ENCODE assay signal across 8 cellular contexts in the genomic region with DNA sequence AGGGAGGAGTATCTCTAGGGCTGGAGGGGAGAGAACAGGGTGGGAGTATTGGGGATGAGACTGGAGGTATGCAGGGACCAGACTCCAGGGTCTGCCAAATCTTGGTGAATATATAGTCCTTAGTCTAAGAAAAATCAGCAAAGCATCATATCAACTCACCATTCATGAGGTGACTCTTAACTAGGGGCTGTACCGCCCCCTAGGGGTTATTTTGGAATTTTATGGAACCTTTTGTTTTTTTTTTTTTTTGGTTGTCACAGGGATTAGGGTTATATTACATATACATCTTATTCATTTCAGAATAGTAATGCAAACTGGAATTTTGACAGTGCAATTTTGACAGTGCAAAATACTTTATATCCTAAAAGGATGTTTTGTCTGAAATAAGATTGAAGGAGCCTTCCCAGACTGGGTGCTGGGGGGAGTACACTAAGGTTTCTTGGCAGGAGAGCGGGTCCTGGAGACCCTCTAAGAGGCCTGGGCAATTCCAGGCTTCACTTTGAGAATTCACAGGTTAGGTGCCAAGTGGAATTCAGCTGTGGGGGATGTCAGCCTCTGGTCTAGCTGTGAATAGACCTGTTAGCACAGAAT. TPM values are rescaled to one million over a fixed set of nuclear protein-coding genes. Genes with fewer than 3 reads are reported as not detected.
A peak's percentile ranks its signal among the peaks of the same experiment; 100 is the strongest.
DNase-seq lines count a peak whose midpoint lies in the region; ATAC-seq and TF ChIP-seq lines count a peak whose summit lies in the region.

No MANE protein-coding gene starts in this region.

- H3K27ac ChIP-seq in foreskin keratinocyte (no peak overlapping the region), spleen (peak overlapping the region; percentile 23 to 97 (median 88))

- H3K27ac Mint-ChIP-seq in activated naive CD4-positive, alpha-beta T cell treated with anti-CD3 and anti-CD28 coated beads, Interleukin-2, amount 50 U/mL, for 24 hours: peak overlapping the region; percentile 88
- peak overlapping the region; percentile 70 for H3K27ac Mint-ChIP-seq in activated CD4-positive, alpha-beta memory T cell treated with anti-CD3 and anti-CD28 coated beads for 36 hours

- peaks cover 79% of the 10 kb centered on the region for H3K4me1 Mint-ChIP-seq in activated naive CD4-positive, alpha-beta T cell treated with anti-CD3 and anti-CD28 coated beads, Interleukin-2, amount 50 U/mL, for 24 hours
- peaks cover 65% of the 10 kb centered on the region for H3K4me1 Mint-ChIP-seq in activated CD4-positive, alpha-beta memory T cell treated with anti-CD3 and anti-CD28 coated beads for 36 hours (ENCODE audit: low read depth)

- TF ChIP-seq POLR2A in spleen (IDR thresholded peaks at IDR 0.05): no peak

- peak overlapping the region; percentile 11 for H3K4me3 Mint-ChIP-seq in activated naive CD4-positive, alpha-beta T cell treated with anti-CD3 and anti-CD28 coated beads, Interleukin-2, amount 50 U/mL, for 24 hours
- no peak overlapping the region for H3K4me3 Mint-ChIP-seq in activated CD4-positive, alpha-beta memory T cell treated with anti-CD3 and anti-CD28 coated beads for 36 hours

- peak overlapping the region in 1 of 8 donors; percentile 24 for H3K4me3 ChIP-seq in spleen

- no peak for ATAC-seq in foreskin keratinocyte
- ATAC-seq in HG03039 (IDR thresholded peaks at IDR 0.05; ENCODE audit: unreplicated experiment): no peak
- no peak for ATAC-seq in HG02885 (IDR thresholded peaks at IDR 0.05; ENCODE audit: poor library complexity, unreplicated experiment)

- H3K36me3 ChIP-seq in spleen: no peaks in the 10 kb centered on the region

- H3K27me3 Mint-ChIP-seq in activated naive CD4-positive, alpha-beta T cell treated with anti-CD3 and anti-CD28 coated beads, Interleukin-2, amount 50 U/mL, for 24 hours: no peaks in the 10 kb centered on the region
- H3K27me3 Mint-ChIP-seq in activated CD4-positive, alpha-beta memory T cell treated with anti-CD3 and anti-CD28 coated beads for 36 hours: no peaks in the 10 kb centered on the region

- CTCF ChIA-PET in activated CD4-positive, alpha-beta memory T cell treated with anti-CD3 and anti-CD28 coated beads for 36 hours (lab: Charles Lee): interaction anchor here (0.6 to 8.7 kb wide), 9 partner anchors 12 to 266 kb away, joined by 3 to 101 read pairs (median 3); no protein-coding TSS in a partner anchor

- peaks cover 4% of the 10 kb centered on the region for H3K4me1 ChIP-seq in foreskin keratinocyte
- peaks cover 33 to 100% (median 89%) of the 10 kb centered on the region in 6 donors for H3K4me1 ChIP-seq in spleen

- H3K27me3 ChIP-seq in foreskin keratinocyte (no peaks in the 10 kb centered on the region), spleen (replicated peaks in 1 of 7) (no peaks in the 10 kb centered on the region)

- no peaks in the 10 kb centered on the region for H3K9me3 Mint-ChIP-seq in activated naive CD4-positive, alpha-beta T cell treated with anti-CD3 and anti-CD28 coated beads, Interleukin-2, amount 50 U/mL, for 24 hours
- no peaks in the 10 kb centered on the region for H3K9me3 Mint-ChIP-seq in activated CD4-positive, alpha-beta memory T cell treated with anti-CD3 and anti-CD28 coated beads for 36 hours

- 23 to 61% (median 56%) methylated on average over 2 of the region's 2 CpGs for WGBS in spleen, 5 donors

- no peak for DNase-seq in activated naive CD4-positive, alpha-beta T cell (lab: John Stamatoyannopoulos, UW)
- DNase-seq in Kasumi-1 (lab: John Stamatoyannopoulos, UW) (peak; percentile 64 to 80), foreskin keratinocyte (no peak), spleen (no peak)
- DNase-seq in activated CD4-positive, alpha-beta memory T cell treated with anti-CD3 and anti-CD28 coated beads for 36 hours: no peak

- POLR2A ChIA-PET in activated CD4-positive, alpha-beta memory T cell treated with anti-CD3 and anti-CD28 coated beads for 36 hours (lab: Charles Lee): no interaction called here

- H3K36me3 Mint-ChIP-seq in activated naive CD4-positive, alpha-beta T cell treated with anti-CD3 and anti-CD28 coated beads, Interleukin-2, amount 50 U/mL, for 24 hours: peaks cover 6% of the 10 kb centered on the region
- peaks cover 8% of the 10 kb centered on the region for H3K36me3 Mint-ChIP-seq in activated CD4-positive, alpha-beta memory T cell treated with anti-CD3 and anti-CD28 coated beads for 36 hours

- TF ChIP-seq CTCF in foreskin keratinocyte (conservative IDR thresholded peaks at IDR 0.05) (peak; percentile 74), spleen (IDR thresholded peaks at IDR 0.05 in 8 of 11, conservative IDR thresholded peaks at IDR 0.05 in 3 of 11) (peak; percentile 17 to 68 (median 59))

- no peaks in the 10 kb centered on the region for H3K9me3 ChIP-seq in spleen

- intact Hi-C loops in activated CD4-positive, alpha-beta memory T cell treated with anti-CD3 and anti-CD28 coated beads for 36 hours (cut with micrococcal nuclease): loop anchor here (1.0 to 10.0 kb wide), 6 partner anchors 24 to 286 kb away; partner anchors contain the start of gene CNOT10
- intact Hi-C loops in spleen (cut with DNase I; ENCODE audit: low total_unique reads): no loop called here

RNA-seq across cellular contexts. Expression of gene CMTM7, which starts 7.5 kb away (rescaled TPM):
- 10 to 100 TPM; 46.1 to 47.1 TPM for total RNA-seq in activated CD4-positive, alpha-beta memory T cell treated with anti-CD3 and anti-CD28 coated beads for 36 hours
- total RNA-seq in foreskin keratinocyte: 27.5 and 33.2 TPM in 2 replicates
- 51.2 and 67.7 TPM in 2 replicates for polyA plus RNA-seq in foreskin keratinocyte
- total RNA-seq in spleen: 10 to 100 TPM; 42.4 to 92.0 (median 48.6) TPM
- 10 to 100 TPM; 27.6 to 38.3 (median 32.8) TPM for polyA plus RNA-seq in spleen

Comparison
In these comparisons a context has a peak if more than half of its experiments do, and no peak if none do; other contexts are left out.
1. DNase-seq: peak in Kasumi-1 (2 of 2); none in activated naive CD4-positive, alpha-beta T cell (0 of 4), activated CD4-positive, alpha-beta memory T cell treated with anti-CD3 and anti-CD28 coated beads for 36 hours (single experiment), foreskin keratinocyte (0 of 2) and spleen (single experiment).